In the genomic region with DNA sequence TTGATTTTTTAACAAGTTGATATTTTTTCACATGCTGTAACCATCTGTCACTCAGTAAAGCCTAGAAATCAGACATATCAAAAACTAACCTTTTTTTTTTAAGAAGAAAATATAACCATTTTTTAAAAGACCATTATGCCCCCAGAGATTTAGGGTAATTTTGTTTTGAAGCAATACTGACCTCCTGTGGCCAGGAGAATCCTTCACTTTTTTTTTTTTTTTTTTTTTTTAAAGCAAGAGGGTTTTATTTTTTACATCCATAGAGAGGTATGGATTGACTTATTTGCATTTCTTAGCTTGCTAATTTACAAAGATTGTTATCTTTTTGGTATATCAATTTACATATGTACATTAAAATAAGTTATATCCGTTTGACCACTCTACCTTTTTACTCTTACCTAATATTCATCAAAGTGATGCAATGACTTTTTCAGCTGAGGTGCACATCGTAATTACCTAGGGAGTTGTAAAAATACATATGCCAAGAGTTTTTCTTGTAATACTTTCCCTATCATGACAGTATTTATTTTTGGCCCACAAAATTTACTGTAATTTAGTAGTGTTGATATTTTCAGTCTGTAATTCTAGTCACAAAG, we compare ENCODE assay signal across 12 cellular contexts.
DNase-seq lines count a peak whose midpoint lies in the region; ATAC-seq and TF ChIP-seq lines count a peak whose summit lies in the region.
"Had no signal": no experiment of that assay in that cellular context is flagged by ENCODE, and none has a peak within 500 bp of the region (broad histone marks: within the 10 kb centered on the region; RNA-seq: fewer than 3 reads in every experiment).

No MANE protein-coding gene starts in this region.

- POLR2A ChIA-PET in A673 (lab: Charles Lee; ENCODE audit: low non-redundant PET), result no interaction called here

- no peaks in the 10 kb centered on the region for H3K9me3 Mint-ChIP-seq in activated CD8-positive, alpha-beta memory T cell treated with anti-CD3 and anti-CD28 coated beads, Interleukin-2, amount 10 ng/mL, durations not matched to agents 7 days and 5 days (ENCODE audit: low read depth)

- H3K27me3 ChIP-seq in A673 (replicated peaks; ENCODE audit: insufficient read depth, low read depth, low read length, poor library complexity), result no peaks in the 10 kb centered on the region

- no TSS peak for BruUV-seq in A673 (replicated peaks; lab: Mats Ljungman, UMichigan)

- no peak overlapping the region for H3K27ac ChIP-seq in A673 (ENCODE audit: low read depth, low read length, poor library complexity, severe bottlenecking)
- H3K27ac ChIP-seq: gastroesophageal sphincter, spleen had no signal

- H3K4me1 Mint-ChIP-seq in activated CD8-positive, alpha-beta memory T cell treated with anti-CD3 and anti-CD28 coated beads, Interleukin-2, amount 10 ng/mL, durations not matched to agents 7 days and 5 days, result no peaks in the 10 kb centered on the region

- no peaks in the 10 kb centered on the region for H3K36me3 ChIP-seq in A673 (ENCODE audit: insufficient read depth, low read length, poor library complexity, severe bottlenecking)
- H3K36me3 ChIP-seq: gastroesophageal sphincter, spleen had no signal

- H3K36me3 Mint-ChIP-seq in activated CD8-positive, alpha-beta memory T cell treated with anti-CD3 and anti-CD28 coated beads, Interleukin-2, amount 10 ng/mL, durations not matched to agents 7 days and 5 days, result no peaks in the 10 kb centered on the region

- no peak overlapping the region for H3K4me3 Mint-ChIP-seq in activated CD8-positive, alpha-beta memory T cell treated with anti-CD3 and anti-CD28 coated beads, Interleukin-2, amount 10 ng/mL, durations not matched to agents 7 days and 5 days

- H3K27me3 Mint-ChIP-seq in activated CD8-positive, alpha-beta memory T cell treated with anti-CD3 and anti-CD28 coated beads, Interleukin-2, amount 10 ng/mL, durations not matched to agents 7 days and 5 days, result peaks cover 12% of the 10 kb centered on the region

- H3K4me3 ChIP-seq in A673 (ENCODE audit: low read depth, low read length, poor library complexity, severe bottlenecking) (no peak overlapping the region), GM12865 (ENCODE audit: low read depth, low read length) (no peak overlapping the region), fibroblast of pulmonary artery (replicated peaks; ENCODE audit: low read depth, low read length) (no peak overlapping the region)
- H3K4me3 ChIP-seq: gastroesophageal sphincter, spleen had no signal

- CTCF ChIA-PET in A673 (lab: Charles Lee), result interaction anchor here (0.6 kb wide), 1 partner anchor 255 kb away, joined by 3 read pairs; no protein-coding TSS in a partner anchor
- CTCF ChIA-PET in activated CD8-positive, alpha-beta memory T cell treated with anti-CD3 and anti-CD28 coated beads, Interleukin-2, amount 10 ng/mL, durations not matched to agents 7 days and 5 days (lab: Charles Lee), result interaction anchor here (1.0 to 1.5 kb wide), 2 partner anchors 17 to 255 kb away, joined by 5 read pairs; no protein-coding TSS in a partner anchor

- H3K27ac Mint-ChIP-seq in activated CD8-positive, alpha-beta memory T cell treated with anti-CD3 and anti-CD28 coated beads, Interleukin-2, amount 10 ng/mL, durations not matched to agents 7 days and 5 days, result no peak overlapping the region

- H3K9me3 ChIP-seq in A673 (ENCODE audit: low read depth, low read length, poor library complexity, severe bottlenecking), result no peaks in the 10 kb centered on the region
- H3K9me3 ChIP-seq: gastroesophageal sphincter, spleen had no signal

- no peak for ATAC-seq in GM19395 (IDR thresholded peaks at IDR 0.05; ENCODE audit: unreplicated experiment)
- ATAC-seq in activated CD8-positive, alpha-beta memory T cell treated with anti-CD3 and anti-CD28 coated beads, Interleukin-2, amount 10 ng/mL, durations not matched to agents 7 days and 5 days, result no peak
- ATAC-seq: gastroesophageal sphincter had no signal

- peak; percentile 48 for DNase-seq in A673 (ENCODE audit: low spot score)
- peak; percentile 11 for DNase-seq in GM12865 (ENCODE audit: low read depth)
- DNase-seq in RKO (ENCODE audit: low spot score), result peak; percentile 31
- DNase-seq in fibroblast of pulmonary artery (ENCODE audit: low read depth), result peak; percentile 45
- no peak for DNase-seq in HuH-7.5 (ENCODE audit: low spot score)
- DNase-seq in mucosa of gallbladder (ENCODE audit: low spot score), result no peak
- no peak for DNase-seq in activated CD8-positive, alpha-beta memory T cell treated with anti-CD3 and anti-CD28 coated beads, Interleukin-2, amount 10 ng/mL, durations not matched to agents 7 days and 5 days
- DNase-seq: activated CD8-positive, alpha-beta memory T cell treated with anti-CD3 and anti-CD28 coated beads, Interleukin-2, amount 50 U/mL, for 48 hours; NCI-H446; spleen had no signal

- TF ChIP-seq CTCF in A673 (conservative IDR thresholded peaks at IDR 0.05; ENCODE audit: low read depth, low read length) (peak; percentile 65), GM12865 (IDR thresholded peaks at IDR 0.05; ENCODE audit: insufficient read depth, low read depth, low read length, missing control alignments) (peak; percentile 20), fibroblast of pulmonary artery (IDR thresholded peaks at IDR 0.05; ENCODE audit: low read length, missing control alignments) (peak; percentile 58)

- intact Hi-C loops in A673 (cut with micrococcal nuclease; ENCODE audit: unreplicated experiment), result loop anchor here (1.0 to 10.0 kb wide), 2 partner anchors 254 to 1606 kb away; no protein-coding TSS in a partner anchor

- no peaks in the 10 kb centered on the region for H3K4me1 ChIP-seq in A673 (ENCODE audit: insufficient read depth, low read length, poor library complexity, severe bottlenecking)
- H3K4me1 ChIP-seq: spleen had no signal

Comparison
In these comparisons a context has a peak if more than half of its experiments do, and no peak if none do; other contexts are left out.
1. DNase-seq: peak in A673 (single experiment), GM12865 (single experiment), RKO (single experiment) and fibroblast of pulmonary artery (single experiment); none in HuH-7.5 (single experiment), mucosa of gallbladder (single experiment) and activated CD8-positive, alpha-beta memory T cell treated with anti-CD3 and anti-CD28 coated beads, Interleukin-2, amount 10 ng/mL, durations not matched to agents 7 days and 5 days (single experiment).
2. Peak in every context shown above with its lines, with median percentiles within 50 percentile points of each other: CTCF ChIP-seq.